Comparison of ENCODE assay signal across 8 cellular contexts in genomic region chr11:66222358-66223149, GRCh38. TPM values are rescaled to one million over a fixed set of nuclear protein-coding genes. Genes with fewer than 3 reads are reported as not detected.
DNase-seq lines count a peak whose midpoint lies in the region; ATAC-seq and TF ChIP-seq lines count a peak whose summit lies in the region.

No MANE protein-coding gene starts in this region.

- ATAC-seq in GM19324 (IDR thresholded peaks at IDR 0.05; ENCODE audit: low FRiP score, unreplicated experiment) = peak; percentile 74
- ATAC-seq in HG03442 (IDR thresholded peaks at IDR 0.05; ENCODE audit: unreplicated experiment) = peak; percentile 77

- H3K36me3 ChIP-seq in kidney epithelial cell (ENCODE audit: control insufficient read depth, insufficient read depth, low read length) = peaks cover 5% of the 10 kb centered on the region

- no peak overlapping the region for H3K4me3 ChIP-seq in kidney epithelial cell (ENCODE audit: low read depth, low read length)

- no peak overlapping the region for H3K27ac ChIP-seq in caudate nucleus (ENCODE audit: low read depth, low read length)

- DNase-seq in C1 segment of cervical spinal cord (lab: John Stamatoyannopoulos, UW) = peak in 13 of 14 donors; percentile 9 to 89 (median 69)
- peak; percentile 82 for DNase-seq in NCI-H446 treated with DMSO at 0.1 percent for 48 hours (lab: John Stamatoyannopoulos, UW)
- DNase-seq in activated CD4-positive, CD25-positive, alpha-beta regulatory T cell treated with anti-CD3 and anti-CD28 coated beads, Interleukin-2, amount 50 U/mL, for 16 hours (ENCODE audit: low read depth, low spot score) = peak; percentile 84
- DNase-seq in caudate nucleus (lab: John Stamatoyannopoulos, UW) = peak in 59 of 61 donors; percentile 31 to 94 (median 73)
- peak; percentile 75 for DNase-seq in kidney epithelial cell (ENCODE audit: low read depth)
- DNase-seq in stimulated activated CD4-positive, alpha-beta T cell treated with anti-CD3 and anti-CD28 coated beads, Interleukin-2, amount 100 ng/mL, for 24 hours = peak; percentile 92 to 94

- H3K27me3 ChIP-seq in kidney epithelial cell (ENCODE audit: control insufficient read depth, insufficient read depth, low read length) = no peaks in the 10 kb centered on the region

- peak; percentile 100 for TF ChIP-seq CTCF in kidney epithelial cell (IDR thresholded peaks at IDR 0.05; ENCODE audit: insufficient read depth, low read length, poor library complexity, severe bottlenecking)

RNA-seq across cellular contexts. Expression of gene KLC2, which starts 34.9 kb away (rescaled TPM):
- 40.7 and 44.1 TPM in 2 replicates for total RNA-seq in kidney epithelial cell

RNA-seq across cellular contexts. Expression of gene RAB1B, which starts 45.9 kb away (rescaled TPM):
- total RNA-seq in kidney epithelial cell = 108 and 125 TPM in 2 replicates

RNA-seq across cellular contexts. Expression of gene CNIH2, which starts 55.4 kb away (rescaled TPM):
- 0.04 and 0.21 TPM in 2 replicates for total RNA-seq in kidney epithelial cell
